In genomic region chrX:33161829-33162228, GRCh38 we compare ENCODE assay signal across 33 cellular contexts.
"Had no signal": no experiment of that assay in that cellular context is flagged by ENCODE, and none has a peak within 500 bp of the region (broad histone marks: within the 10 kb centered on the region; RNA-seq: fewer than 3 reads in every experiment).

No MANE protein-coding gene starts in this region.

- H3K27me3 ChIP-seq: adrenal gland, ascending aorta, body of pancreas, brain microvascular endothelial cell, breast epithelium, cardiac muscle cell had no signal

- ATAC-seq: activated naive CD4-positive, alpha-beta T cell treated with anti-CD3 and anti-CD28 coated beads, Interleukin-2, amount 50 U/mL, for 72 hours; activated naive CD8-positive, alpha-beta T cell treated with anti-CD3 and anti-CD28 coated beads, Interleukin-2, amount 50 U/mL, for 24 hours; activated T-cell treated with anti-CD3 and anti-CD28 coated beads, Interleukin-2, amount 50 U/mL, for 4 hours; activated T-cell treated with anti-CD3 and anti-CD28 coated beads, Interleukin-2, amount 50 U/mL, for 72 hours; activated T-helper 17 cell treated with anti-CD3 and anti-CD28 coated beads, Interleukin-2, amount 50 U/mL, for 72 hours; body of pancreas had no signal

- H3K27ac ChIP-seq: adrenal gland, ascending aorta, body of pancreas, brain microvascular endothelial cell, breast epithelium, cardiac muscle cell had no signal

- H3K4me1 ChIP-seq: ascending aorta, body of pancreas, breast epithelium had no signal

- DNase-seq: activated effector memory CD4-positive, alpha-beta T cell treated with anti-CD3 and anti-CD28 coated beads, Interleukin-2, amount 50 U/mL, for 16 hours; activated effector memory CD4-positive, alpha-beta T cell treated with Interleukin-2 at 50 U/mL for 16 hours; activated gamma-delta T cell; activated gamma-delta T cell treated with Interleukin-2 at 50 U/mL for 16 hours; activated naive CD4-positive, alpha-beta T cell; activated naive CD4-positive, alpha-beta T cell treated with anti-CD3 and anti-CD28 coated beads for 36 hours; activated naive CD4-positive, alpha-beta T cell treated with anti-CD3 and anti-CD28 coated beads, Interleukin-2, amount 10 ng/mL, durations not matched to agents 7 days and 5 days; activated naive CD4-positive, alpha-beta T cell treated with anti-CD3 and anti-CD28 coated beads, Interleukin-2, amount 50 U/mL, for 16 hours; activated naive CD4-positive, alpha-beta T cell treated with Interleukin-2 at 50 U/mL for 16 hours; activated naive CD8-positive, alpha-beta T cell treated with anti-CD3 and anti-CD28 coated beads for 36 hours; activated naive CD8-positive, alpha-beta T cell treated with anti-CD3 and anti-CD28 coated beads, Interleukin-2, amount 10 ng/mL, durations not matched to agents 7 days and 5 days; activated naive CD8-positive, alpha-beta T cell treated with anti-CD3 and anti-CD28 coated beads, Interleukin-2, amount 50 U/mL, for 24 hours; activated T-cell treated with anti-CD3 and anti-CD28 coated beads for 4 hours; activated T-cell treated with anti-CD3 and anti-CD28 coated beads, Interleukin-2, amount 50 U/mL, for 1 hour; activated T-cell treated with anti-CD3 and anti-CD28 coated beads, Interleukin-2, amount 50 U/mL, for 24 hours; activated T-cell treated with anti-CD3 and anti-CD28 coated beads, Interleukin-2, amount 50 U/mL, for 4 hours; activated T-cell treated with anti-CD3 and anti-CD28 coated beads, Interleukin-2, amount 50 U/mL, for 48 hours; activated T-cell treated with anti-CD3 and anti-CD28 coated beads, Interleukin-2, amount 50 U/mL, for 72 hours; adrenal gland; amniotic stem cell; amygdala; anterior cingulate cortex; aorta; body of pancreas; brain microvascular endothelial cell; caudate nucleus; central memory CD4-positive, alpha-beta T cell; cerebellar nuclear complex had no signal

- H3K9me3 ChIP-seq: adrenal gland, ascending aorta, body of pancreas, breast epithelium had no signal

- H3K4me3 ChIP-seq: adrenal gland, ascending aorta, body of pancreas, breast epithelium, cardiac muscle cell had no signal

- H3K36me3 ChIP-seq: adrenal gland, ascending aorta, brain microvascular endothelial cell, breast epithelium, cardiac muscle cell had no signal
